23 cellular contexts compared by ENCODE assay signal in genomic region chr12:120844768-120845449, GRCh38. TPM values are rescaled to one million over a fixed set of nuclear protein-coding genes. Genes with fewer than 3 reads are reported as not detected.
DNase-seq lines count a peak whose midpoint lies in the region; ATAC-seq, FAIRE-seq and TF ChIP-seq lines count a peak whose summit lies in the region.
"Had no signal": no experiment of that assay in that cellular context is flagged by ENCODE, and none has a peak within 500 bp of the region (broad histone marks: within the 10 kb centered on the region; RNA-seq: fewer than 3 reads in every experiment).

No MANE protein-coding gene starts in this region.

- H3K14ac ChIP-seq in H1 (ENCODE audit: insufficient read length) = no peak overlapping the region

- H2BK5ac ChIP-seq in H1 (ENCODE audit: low read depth, low read length) = peak overlapping the region; percentile 29; the same call in 1 of the 2 replicates

- H2AK5ac ChIP-seq in H1 (ENCODE audit: low read depth, low read length) = no peak overlapping the region; the same call in 1 of the 2 replicates

- H3K18ac ChIP-seq in H1 (ENCODE audit: extremely low read depth, low read length) = no peak overlapping the region

- ATAC-seq in natural killer cell (peak in 1 of 3 donors; percentile 61), GM18511 (IDR thresholded peaks at IDR 0.05; ENCODE audit: unreplicated experiment) (no peak)
- ATAC-seq: heart left ventricle; left colon; PC-3; stimulated activated naive B cell treated with anti-CD40 and anti-IgM and Interleukin-4, amounts not matched to agents 10 μg/mL and 1 μg/mL and 100 μg/mL, for 72 hours had no signal

- H4K20me1 ChIP-seq in H1 (replicated peaks in 1 of 2; ENCODE audit: control insufficient read depth in 1 of 2, insufficient read depth in 2 of 2, low read length in 2 of 2) = peaks cover 0 to 7% of the 10 kb centered on the region in 2 experiments

- no peaks in the 10 kb centered on the region; a peak in 1 of 7 replicates for H3K4me1 ChIP-seq in H1 (replicated peaks in 1 of 4; ENCODE audit: control insufficient read depth in 3 of 4, insufficient read depth in 4 of 4, low read length in 3 of 4)

- no peaks in the 10 kb centered on the region for H3K36me3 ChIP-seq in H1 (ENCODE audit: control insufficient read depth in 2 of 4, insufficient read depth in 4 of 4, low read length in 3 of 4)
- H3K36me3 ChIP-seq: tibial artery had no signal

- H3K27ac Mint-ChIP-seq in natural killer cell = peak overlapping the region; percentile 1 to 21
- no peak overlapping the region for H3K27ac Mint-ChIP-seq in nephron progenitor cell
- H3K27ac Mint-ChIP-seq: activated CD4-positive, alpha-beta T cell treated with anti-CD3 and anti-CD28 coated beads, Interleukin-2, amount 10 ng/mL, durations not matched to agents 24 days and 14 days had no signal

- H4K91ac ChIP-seq in H1 (replicated peaks; ENCODE audit: insufficient read length, low read length) = no peak overlapping the region

- H2BK15ac ChIP-seq in H1 (ENCODE audit: low read length) = no peak overlapping the region

- no peaks in the 10 kb centered on the region for H3K9me3 ChIP-seq in H1 (ENCODE audit: insufficient read depth in 2 of 2, low read depth in 1 of 2, low read length in 1 of 2)
- H3K9me3 ChIP-seq: heart left ventricle, tibial artery had no signal

- no peak overlapping the region for H3K9ac ChIP-seq in H1 (replicated peaks in 1 of 4; ENCODE audit: extremely low read depth in 1 of 4, low read depth in 3 of 4, low read length in 3 of 4)

- no peak overlapping the region for H3K4me2 ChIP-seq in H1 (ENCODE audit: insufficient read depth in 1 of 2, low read depth in 2 of 2, low read length in 2 of 2)

- no peak overlapping the region; the same call in 1 of the 2 replicates for H4K8ac ChIP-seq in H1 (ENCODE audit: extremely low read depth, insufficient read depth, low read length)

- H3K9me3 Mint-ChIP-seq in natural killer cell (no peaks in the 10 kb centered on the region), nephron progenitor cell (no peaks in the 10 kb centered on the region)
- H3K9me3 Mint-ChIP-seq: activated CD4-positive, alpha-beta T cell treated with anti-CD3 and anti-CD28 coated beads, Interleukin-2, amount 10 ng/mL, durations not matched to agents 24 days and 14 days; CD8-positive, alpha-beta memory T cell; stimulated activated naive B cell treated with anti-CD40 and anti-IgM and Interleukin-4, amounts not matched to agents 10 μg/mL and 1 μg/mL and 100 μg/mL, for 72 hours had no signal

- H3K27ac ChIP-seq in H1 (ENCODE audit: low read depth, low read length) = no peak overlapping the region

- H3K4me3 Mint-ChIP-seq in natural killer cell = no peak overlapping the region
- H3K4me3 Mint-ChIP-seq in nephron progenitor cell = no peak overlapping the region
- H3K4me3 Mint-ChIP-seq: activated CD4-positive, alpha-beta T cell treated with anti-CD3 and anti-CD28 coated beads, Interleukin-2, amount 10 ng/mL, durations not matched to agents 24 days and 14 days; CD8-positive, alpha-beta memory T cell; stimulated activated naive B cell treated with anti-CD40 and anti-IgM and Interleukin-4, amounts not matched to agents 10 μg/mL and 1 μg/mL and 100 μg/mL, for 72 hours had no signal

- no peak overlapping the region for H3K23ac ChIP-seq in H1 (ENCODE audit: insufficient read length)

- FAIRE-seq in GM12892 (lab: Jason Lieb, UNC) = peak; percentile 14
- FAIRE-seq in H1 (lab: Jason Lieb, UNC) = no peak
- FAIRE-seq: small intestine had no signal

- no peak for TF ChIP-seq RAD21 in H1 (IDR thresholded peaks at IDR 0.05 in 1 of 2, conservative IDR thresholded peaks at IDR 0.05 in 1 of 2; ENCODE audit: low read depth in 2 of 2, low read length in 2 of 2)

- H2AFZ ChIP-seq in H1 (ENCODE audit: low read length) = no peak overlapping the region

- WGBS in H1 (ENCODE audit: extremely low coverage in 1 of 2, insufficient coverage in 1 of 2, insufficient read length in 1 of 2, insufficient replicate concordance in 2 of 2, low coverage in 1 of 2, low lambda C conversion rate in 2 of 2, missing lambda C conversion rate in 1 of 2), 2 experiments = 91% methylated on average over 18 of the region's 18 CpGs; no CpG with 5 or more reads in 1 of the 2 experiments

- no peak overlapping the region for H3K56ac ChIP-seq in H1 (replicated peaks; ENCODE audit: insufficient read length, low read depth, low read length)

- TF ChIP-seq POLR2A in GM12892 (IDR thresholded peaks at IDR 0.05; ENCODE audit: low read depth, low read length) (no peak), H1 (IDR thresholded peaks at IDR 0.05; ENCODE audit: control extremely low read depth in 1 of 2, low read depth in 2 of 2, low read length in 2 of 2) (no peak)

- H2BK120ac ChIP-seq in H1 (replicated peaks; ENCODE audit: low read depth, low read length) = no peak overlapping the region

- H3K79me1 ChIP-seq in H1 (ENCODE audit: low read depth, low read length) = peaks cover 6% of the 10 kb centered on the region; the same call in 1 of the 2 replicates

- peaks cover 52 to 55% of the 10 kb centered on the region in 2 donors for H3K4me1 Mint-ChIP-seq in natural killer cell
- H3K4me1 Mint-ChIP-seq in nephron progenitor cell = peaks cover 15% of the 10 kb centered on the region

- no peaks in the 10 kb centered on the region for H3K27me3 ChIP-seq in H1 (replicated peaks in 1 of 4; ENCODE audit: control insufficient read depth in 3 of 4, extremely low read depth in 1 of 4, insufficient read depth in 3 of 4, low read length in 3 of 4)
- H3K27me3 ChIP-seq: heart left ventricle, tibial artery had no signal

- TF ChIP-seq CTCF in H1 (IDR thresholded peaks at IDR 0.05; ENCODE audit: control extremely low read depth in 1 of 3, insufficient read depth in 1 of 3, low read depth in 1 of 3, low read length in 3 of 3) (no peak), natural killer cell (IDR thresholded peaks at IDR 0.05) (no peak), nephron progenitor cell (IDR thresholded peaks at IDR 0.05) (no peak)

- H3K36me3 Mint-ChIP-seq in natural killer cell = no peaks in the 10 kb centered on the region
- H3K36me3 Mint-ChIP-seq in nephron progenitor cell (ENCODE audit: low read depth) = peaks cover 16% of the 10 kb centered on the region

- peaks cover 0 to 19% of the 10 kb centered on the region in 2 experiments; a peak in 2 of 4 replicates for H3K79me2 ChIP-seq in H1 (ENCODE audit: control insufficient read depth in 1 of 2, insufficient read depth in 2 of 2, low read length in 2 of 2)

- intact Hi-C loops in natural killer cell (cut with micrococcal nuclease) = no loop called here

- no peaks in the 10 kb centered on the region for H3K23me2 ChIP-seq in H1 (ENCODE audit: low read depth, low read length)

- TF ChIP-seq EP300 in H1 (IDR thresholded peaks at IDR 0.05; ENCODE audit: borderline replicate concordance in 1 of 2, low read depth in 2 of 2, low read length in 2 of 2) = no peak

- CTCF ChIA-PET in H1 (lab: Charles Lee; ENCODE audit: partially characterized antibody) = interaction anchor here (0.6 to 1.2 kb wide), 7 partner anchors 12 to 152 kb away, joined by 3 to 5 read pairs (median 3); partner anchors contain the start of gene HNF1A

- DNase-seq in Ammon's horn (ENCODE audit: low spot score) = peak; percentile 39
- DNase-seq in GM12892 (ENCODE audit: insufficient read length) = no peak
- no peak for DNase-seq in H1 (ENCODE audit: low read depth in 1 of 2, low spot score in 2 of 2)
- DNase-seq in natural killer cell = no peak
- no peak for DNase-seq in nephron progenitor cell
- no peak for DNase-seq in activated CD4-positive, alpha-beta T cell treated with anti-CD3 and anti-CD28 coated beads, Interleukin-2, amount 50 U/mL, for 4 hours
- no peak for DNase-seq in DMS 273 treated with DMSO at 0.1 percent for 48 hours (lab: John Stamatoyannopoulos, UW)
- DNase-seq: activated CD4-positive, alpha-beta T cell treated with anti-CD3 and anti-CD28 coated beads, Interleukin-2, amount 10 ng/mL, durations not matched to agents 24 days and 14 days; activated CD8-positive, alpha-beta memory T cell treated with anti-CD3 and anti-CD28 coated beads, Interleukin-2, amount 50 U/mL, for 48 hours; activated gamma-delta T cell; CD8-positive, alpha-beta memory T cell; heart left ventricle; Kasumi-1; left colon; NCI-H1930; NCI-H345; NCI-H82; PC-3; SHP77 treated with DMSO at 0.1 percent for 48 hours; small intestine; stimulated activated naive B cell treated with anti-CD40 and anti-IgM and Interleukin-4, amounts not matched to agents 10 μg/mL and 1 μg/mL and 100 μg/mL, for 72 hours; tibial artery had no signal

- no peak overlapping the region for H2BK12ac ChIP-seq in H1 (ENCODE audit: low read depth, low read length)

- H3K27me3 Mint-ChIP-seq in natural killer cell (ENCODE audit: low read depth in 2 of 2) = no peaks in the 10 kb centered on the region
- no peaks in the 10 kb centered on the region for H3K27me3 Mint-ChIP-seq in nephron progenitor cell (ENCODE audit: low read depth, poor library complexity)
- H3K27me3 Mint-ChIP-seq: activated CD4-positive, alpha-beta T cell treated with anti-CD3 and anti-CD28 coated beads, Interleukin-2, amount 10 ng/mL, durations not matched to agents 24 days and 14 days; CD8-positive, alpha-beta memory T cell; stimulated activated naive B cell treated with anti-CD40 and anti-IgM and Interleukin-4, amounts not matched to agents 10 μg/mL and 1 μg/mL and 100 μg/mL, for 72 hours had no signal

- no peak overlapping the region for H2BK20ac ChIP-seq in H1 (ENCODE audit: low read length)

- H3K4me3 ChIP-seq in H1 (ENCODE audit: extremely low read depth in 1 of 4, insufficient read depth in 2 of 4, low read depth in 3 of 4, low read length in 4 of 4) = no peak overlapping the region
- H3K4me3 ChIP-seq: heart left ventricle, tibial artery had no signal

- no peak overlapping the region for H4K5ac ChIP-seq in H1 (ENCODE audit: insufficient read length, low read depth, low read length)

- H3K4ac ChIP-seq in H1 (replicated peaks; ENCODE audit: insufficient read length, low read depth, low read length) = no peak overlapping the region

- POLR2A ChIA-PET in H1 (lab: Charles Lee; ENCODE audit: partially characterized antibody) = interaction anchor here (1.1 kb wide), 1 partner anchor 49 kb away, joined by 3 read pairs; no protein-coding TSS in a partner anchor

TF ChIP-seq in H1, 55 proteins besides CTCF, POLR2A, EP300 and RAD21 (continues in another document):
- TF ChIP-seq NANOG (IDR thresholded peaks at IDR 0.05; ENCODE audit: insufficient read depth, low read depth, low read length, poor library complexity, severe bottlenecking) = no peak
- TF ChIP-seq BRCA1 (IDR thresholded peaks at IDR 0.05; ENCODE audit: low read depth, low read length) = no peak

RNA-seq across cellular contexts. Expression of gene SPPL3, which starts 59.2 kb away (rescaled TPM):
- polyA plus RNA-seq in GM12892 (2012; ENCODE audit: missing spikeins) = 9.9 TPM
- total RNA-seq in H1 (2021; fragmentation: NEBNext Ultra II Directional; extraction: Animal tissue kit (Norgen Biotek cat#: 25700)) = 43.5 and 48.4 TPM in 2 replicates
- polyA plus RNA-seq in H1 (2011; rRNA removed) = 27.3 and 30.1 TPM in 2 replicates
- 16.2 TPM for polyA plus RNA-seq in H1 (2011; cell fraction: cytosol; rRNA removed)
- 21.4 TPM for polyA plus RNA-seq in H1 (2011; cell fraction: nucleus; rRNA removed)
- 18.0 to 27.9 TPM (median 20.8 TPM) in 4 replicates for polyA plus RNA-seq in H1 (2012, experiment 1 of 2)
- polyA plus RNA-seq in H1 (2012, experiment 2 of 2) = 19.8 TPM
- 59.0 TPM for polyA plus RNA-seq in H1 (2013, experiment 1 of 2)
- polyA plus RNA-seq in H1 (2013, experiment 2 of 2) = 59.1 TPM
- polyA minus RNA-seq in H1 (2011; rRNA and poly(A)+ RNA removed) = 26.9 and 33.5 TPM in 2 replicates
- 20.8 TPM for polyA minus RNA-seq in H1 (2011; cell fraction: cytosol; rRNA and poly(A)+ RNA removed)
- 23.9 TPM for polyA minus RNA-seq in H1 (2011; cell fraction: nucleus; rRNA and poly(A)+ RNA removed)
- total RNA-seq in natural killer cell = 10 to 100 TPM; 31.5 to 40.2 (median 39.9) TPM
